In the genomic region with DNA sequence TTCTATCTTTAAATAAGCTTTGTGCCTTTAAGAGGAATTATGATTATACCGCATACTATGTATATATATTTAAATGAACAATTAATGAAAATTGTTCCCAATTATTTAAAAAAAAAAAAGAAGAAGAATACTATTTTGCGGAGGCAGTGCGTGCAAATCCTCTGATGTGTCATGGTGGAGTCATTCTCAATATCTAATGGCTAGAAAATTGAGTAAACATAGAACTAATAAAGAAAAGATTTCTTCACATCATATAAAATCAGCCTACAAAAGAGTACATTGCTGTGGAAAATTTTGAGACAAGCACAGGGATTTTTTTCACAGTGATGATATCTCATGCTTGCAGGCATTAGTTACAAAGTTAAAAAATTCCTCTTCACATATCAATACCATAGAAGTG, we compare ENCODE assay signal across 25 cellular contexts. TPM values are rescaled to one million over a fixed set of nuclear protein-coding genes. Genes with fewer than 3 reads are reported as not detected.
"Had no signal": no experiment of that assay in that cellular context is flagged by ENCODE, and none has a peak within 500 bp of the region (broad histone marks: within the 10 kb centered on the region; RNA-seq: fewer than 3 reads in every experiment).

No MANE protein-coding gene starts in this region.

- H3K4me1 ChIP-seq: uterus had no signal

- H3K9me3 ChIP-seq: spleen, testis, uterus had no signal

- H3K4me3 ChIP-seq: cardiac muscle cell, spleen, testis, uterus had no signal

- H3K27ac ChIP-seq: cardiac muscle cell, spleen, testis, uterus had no signal

- DNase-seq: activated CD4-positive, alpha-beta T cell treated with anti-CD3 and anti-CD28 coated beads for 36 hours; activated CD4-positive, alpha-beta T cell treated with anti-CD3 and anti-CD28 coated beads, Interleukin-2, amount 50 U/mL, for 48 hours; activated naive CD4-positive, alpha-beta T cell treated with anti-CD3 and anti-CD28 coated beads for 36 hours; activated naive CD8-positive, alpha-beta T cell treated with anti-CD3 and anti-CD28 coated beads, Interleukin-2, amount 10 ng/mL, durations not matched to agents 7 days and 5 days; activated T-cell treated with anti-CD3 and anti-CD28 coated beads, Interleukin-2, amount 50 U/mL, for 48 hours; amniotic stem cell; erythroblast; foreskin melanocyte; glutamatergic neuron; hippocampal formation; left ventricle myocardium superior; mammary epithelial cell; natural killer cell; retina; spleen; stimulated activated CD4-positive, alpha-beta T cell treated with anti-CD3 and anti-CD28 coated beads, Interleukin-4, amount 100 ng/mL, for 1 hour; stimulated activated naive CD4-positive, alpha-beta T cell; T-helper 9 cell; testis; uterus had no signal

- H3K36me3 ChIP-seq: cardiac muscle cell, spleen, uterus had no signal

- H3K27me3 ChIP-seq: testis had no signal

- ATAC-seq: activated CD4-positive, alpha-beta T cell treated with anti-CD3 and anti-CD28 coated beads for 36 hours; left ventricle myocardium superior; natural killer cell; WTC11 had no signal

RNA-seq across cellular contexts. Expression of gene EREG, which starts 2.6 kb away (rescaled TPM):
- total RNA-seq: activated CD4-positive, alpha-beta T cell treated with anti-CD3 and anti-CD28 coated beads for 36 hours; activated naive CD4-positive, alpha-beta T cell treated with anti-CD3 and anti-CD28 coated beads for 36 hours; activated naive CD8-positive, alpha-beta T cell treated with anti-CD3 and anti-CD28 coated beads, Interleukin-2, amount 10 ng/mL, durations not matched to agents 7 days and 5 days; cardiac muscle cell; chondrocyte; progenitor cell of endocrine pancreas had no signal
- polyA plus RNA-seq: cardiac muscle cell had no signal

RNA-seq across cellular contexts. Expression of gene EPGN, which starts 54.1 kb away (rescaled TPM):
- total RNA-seq: activated naive CD4-positive, alpha-beta T cell treated with anti-CD3 and anti-CD28 coated beads for 36 hours; activated naive CD8-positive, alpha-beta T cell treated with anti-CD3 and anti-CD28 coated beads, Interleukin-2, amount 10 ng/mL, durations not matched to agents 7 days and 5 days; cardiac muscle cell; fibroblast of lung; natural killer cell; progenitor cell of endocrine pancreas; WTC11 had no signal
- polyA plus RNA-seq: cardiac muscle cell had no signal
